6 cellular contexts compared by ENCODE assay signal in the genomic region with DNA sequence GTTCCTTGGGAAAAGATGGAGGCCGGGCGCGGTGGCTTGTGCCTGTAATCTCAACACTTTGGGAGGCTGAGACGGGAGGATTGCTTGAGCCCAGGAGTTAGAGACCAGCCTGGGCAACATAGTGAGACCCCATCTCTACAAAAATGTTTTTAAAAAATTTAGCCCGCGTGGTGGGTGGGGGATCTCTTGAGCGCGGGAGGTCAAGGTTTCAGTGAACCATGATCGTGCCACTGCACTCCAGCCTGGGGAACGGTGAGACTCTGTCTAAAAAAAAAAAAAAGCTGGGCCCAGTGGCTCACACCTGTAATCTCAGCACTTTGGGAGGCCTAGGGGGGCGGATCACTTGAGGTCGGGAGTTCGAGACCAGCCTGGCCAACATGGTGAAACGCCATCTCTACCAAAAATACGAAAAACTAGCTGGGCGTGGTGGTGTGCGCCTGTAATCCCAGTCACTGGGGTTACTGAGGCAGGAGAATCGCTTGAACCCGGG. TPM values are rescaled to one million over a fixed set of nuclear protein-coding genes. Genes with fewer than 3 reads are reported as not detected.
A peak's percentile ranks its signal among the peaks of the same experiment; 100 is the strongest.
DNase-seq lines count a peak whose midpoint lies in the region; ATAC-seq, FAIRE-seq and TF ChIP-seq lines count a peak whose summit lies in the region.
"Not testable (repeated sequence)": the region's sequence is repeated elsewhere in the genome, so short reads cannot be mapped to it uniquely, and the experiment has no call there.
"Had no signal": no experiment of that assay in that cellular context is flagged by ENCODE, and none has a peak within 500 bp of the region (broad histone marks: within the 10 kb centered on the region; RNA-seq: fewer than 3 reads in every experiment).

No MANE protein-coding gene starts in this region.

- H3K27ac ChIP-seq in HUES48 (ENCODE audit: low read depth, low read length); pancreas: not testable (repeated sequence)
- H3K27ac ChIP-seq in coronary artery = peak overlapping the region; percentile 86 to 96

- POLR2A ChIA-PET in activated CD4-positive, alpha-beta T cell treated with anti-CD3 and anti-CD28 coated beads, Interleukin-2, amount 10 ng/mL, durations not matched to agents 7 days and 5 days (lab: Charles Lee) = interaction anchor here (0.7 to 0.9 kb wide), 2 partner anchors 43 to 92 kb away, joined by 4 read pairs; no protein-coding TSS in a partner anchor

- ATAC-seq in pancreas = not testable (repeated sequence)

- not testable (repeated sequence) for H3K9me3 Mint-ChIP-seq in activated CD4-positive, alpha-beta T cell treated with anti-CD3 and anti-CD28 coated beads, Interleukin-2, amount 10 ng/mL, durations not matched to agents 7 days and 5 days; immature natural killer cell

- H3K4me1 Mint-ChIP-seq in activated CD4-positive, alpha-beta T cell treated with anti-CD3 and anti-CD28 coated beads, Interleukin-2, amount 10 ng/mL, durations not matched to agents 7 days and 5 days = peaks cover 40% of the 10 kb centered on the region
- H3K4me1 Mint-ChIP-seq in immature natural killer cell = peaks cover 35 to 40% of the 10 kb centered on the region in 2 donors

- peaks cover 31% of the 10 kb centered on the region for H3K36me3 Mint-ChIP-seq in activated CD4-positive, alpha-beta T cell treated with anti-CD3 and anti-CD28 coated beads, Interleukin-2, amount 10 ng/mL, durations not matched to agents 7 days and 5 days (ENCODE audit: low read depth)
- peaks cover 6 to 14% (median 8%) of the 10 kb centered on the region in 3 donors for H3K36me3 Mint-ChIP-seq in immature natural killer cell

- not testable (repeated sequence) for H3K9me3 ChIP-seq in HUES48 (ENCODE audit: control insufficient read depth, insufficient read depth, low read length); pancreas

- intact Hi-C loops in pancreas (cut with DNase I) = loop anchor here in 1 of 3 donors (5.0 kb wide), 1 partner anchor 104 kb away; no protein-coding TSS in a partner anchor

- not testable (repeated sequence) for DNase-seq in activated CD4-positive, alpha-beta T cell treated with anti-CD3 and anti-CD28 coated beads, Interleukin-2, amount 10 ng/mL, durations not matched to agents 7 days and 5 days; coronary artery (ENCODE audit: low spot score); immature natural killer cell; pancreas

- H3K4me3 Mint-ChIP-seq in activated CD4-positive, alpha-beta T cell treated with anti-CD3 and anti-CD28 coated beads, Interleukin-2, amount 10 ng/mL, durations not matched to agents 7 days and 5 days = peak overlapping the region; percentile 99
- peak overlapping the region; percentile 97 to 100 (median 99) for H3K4me3 Mint-ChIP-seq in immature natural killer cell

- H3K9ac ChIP-seq in HUES48 (ENCODE audit: low read depth, low read length) = not testable (repeated sequence)

- peak overlapping the region; percentile 78 for H3K4me3 ChIP-seq in HUES48 (ENCODE audit: low read depth, low read length)
- H3K4me3 ChIP-seq in coronary artery = peak overlapping the region; percentile 80
- peak overlapping the region; percentile 58 to 94 (median 78) for H3K4me3 ChIP-seq in pancreas

- peaks cover 29% of the 10 kb centered on the region for H3K36me3 ChIP-seq in HUES48 (ENCODE audit: control insufficient read depth, insufficient read depth, low read length)
- not testable (repeated sequence) for H3K36me3 ChIP-seq in pancreas

- H3K4me1 ChIP-seq in HUES48 (ENCODE audit: control insufficient read depth, insufficient read depth, low read length) = not testable (repeated sequence)
- H3K4me1 ChIP-seq in pancreas = peaks cover 5 to 18% (median 11%) of the 10 kb centered on the region in 3 donors

- CTCF ChIA-PET in activated CD4-positive, alpha-beta T cell treated with anti-CD3 and anti-CD28 coated beads, Interleukin-2, amount 10 ng/mL, durations not matched to agents 7 days and 5 days (lab: Charles Lee) = interaction anchor here (0.6 to 6.0 kb wide), 25 partner anchors 9 to 335 kb away, joined by 3 to 66 read pairs (median 4); a partner anchor contains a TSS

- H3K27ac Mint-ChIP-seq in activated CD4-positive, alpha-beta T cell treated with anti-CD3 and anti-CD28 coated beads, Interleukin-2, amount 10 ng/mL, durations not matched to agents 7 days and 5 days = peak overlapping the region; percentile 99
- peak overlapping the region; percentile 90 to 100 (median 99) for H3K27ac Mint-ChIP-seq in immature natural killer cell

- H3K27me3 Mint-ChIP-seq in activated CD4-positive, alpha-beta T cell treated with anti-CD3 and anti-CD28 coated beads, Interleukin-2, amount 10 ng/mL, durations not matched to agents 7 days and 5 days; immature natural killer cell (ENCODE audit: low read depth in 3 of 3): not testable (repeated sequence)

- H3K27me3 ChIP-seq in HUES48 (ENCODE audit: control insufficient read depth, insufficient read depth, low read length); pancreas: not testable (repeated sequence)

- TF ChIP-seq CTCF in coronary artery (IDR thresholded peaks at IDR 0.05); pancreas (IDR thresholded peaks at IDR 0.05): not testable (repeated sequence)

- not testable (repeated sequence) for FAIRE-seq in pancreas (lab: Jason Lieb, UNC)

- 65 to 72% methylated on average over 19 of the region's 19 CpGs for WGBS in pancreas, 2 donors

RNA-seq across cellular contexts. Expression of a gene that starts 0.8 kb away (rescaled TPM):
- total RNA-seq in activated CD4-positive, alpha-beta T cell treated with anti-CD3 and anti-CD28 coated beads, Interleukin-2, amount 10 ng/mL, durations not matched to agents 7 days and 5 days = 10 to 100 TPM; 45.8 to 46.3 TPM
- polyA plus RNA-seq in immature natural killer cell = 10 to 100 TPM; 15.9 to 35.1 (median 31.9) TPM
- 10 to 100 TPM; 10.1 to 17.2 (median 11.3) TPM for total RNA-seq in pancreas
- polyA plus RNA-seq in pancreas = 10 to 100 TPM; 18.1 to 21.2 TPM

RNA-seq across cellular contexts. Expression of a gene that starts 0.9 kb away (rescaled TPM):
- total RNA-seq in activated CD4-positive, alpha-beta T cell treated with anti-CD3 and anti-CD28 coated beads, Interleukin-2, amount 10 ng/mL, durations not matched to agents 7 days and 5 days = 10 to 100 TPM; 26.8 to 27.1 TPM
- polyA plus RNA-seq in immature natural killer cell = 10 to 100 TPM in 1 of 3 donors, 1 to 10 TPM in 2; 4.1 to 16.6 (median 4.4) TPM
- total RNA-seq in pancreas = 10 to 100 TPM in 1 of 6 donors, 1 to 10 TPM in 5; 4.9 to 11.6 (median 5.7) TPM
- polyA plus RNA-seq in pancreas = 10 to 100 TPM in 1 of 2 donors, 1 to 10 TPM in 1; 5.7 to 14.0 TPM

RNA-seq across cellular contexts. Expression of a gene that starts 11.2 kb away (rescaled TPM):
- 10 to 100 TPM; 72.5 to 83.1 TPM for total RNA-seq in activated CD4-positive, alpha-beta T cell treated with anti-CD3 and anti-CD28 coated beads, Interleukin-2, amount 10 ng/mL, durations not matched to agents 7 days and 5 days
- polyA plus RNA-seq in immature natural killer cell (100 to 1,000 TPM in 2 of 3 donors, 10 to 100 TPM in 1; 83.8 to 152 (median 119) TPM), pancreas (10 to 100 TPM; 52.3 to 54.6 TPM)
- 10 to 100 TPM; 37.6 to 60.0 (median 39.4) TPM for total RNA-seq in pancreas

RNA-seq across cellular contexts. Expression of a gene that starts 15.7 kb away (rescaled TPM):
- total RNA-seq in activated CD4-positive, alpha-beta T cell treated with anti-CD3 and anti-CD28 coated beads, Interleukin-2, amount 10 ng/mL, durations not matched to agents 7 days and 5 days = under 1 TPM in 1 of 2 experiments, not detected in 1; 0.25 TPM
- polyA plus RNA-seq in immature natural killer cell (not detected), pancreas (1 to 10 TPM; 1.3 TPM)
- total RNA-seq in pancreas = 1 to 10 TPM in 3 of 6 donors, under 1 TPM in 3; 0.21 to 2.3 (median 0.85) TPM
- total RNA-seq: frontal cortex had no signal

RNA-seq across cellular contexts. Expression of a gene that starts 18.5 kb away (rescaled TPM):
- total RNA-seq in activated CD4-positive, alpha-beta T cell treated with anti-CD3 and anti-CD28 coated beads, Interleukin-2, amount 10 ng/mL, durations not matched to agents 7 days and 5 days = 10 to 100 TPM; 55.4 to 62.6 TPM
- 10 to 100 TPM; 45.1 to 73.5 (median 46.7) TPM for polyA plus RNA-seq in immature natural killer cell
- 10 to 100 TPM; 27.7 to 49.5 (median 36.6) TPM for total RNA-seq in pancreas
- 10 to 100 TPM; 47.1 to 59.9 TPM for polyA plus RNA-seq in pancreas
